10 cellular contexts compared by ENCODE assay signal in the genomic region with DNA sequence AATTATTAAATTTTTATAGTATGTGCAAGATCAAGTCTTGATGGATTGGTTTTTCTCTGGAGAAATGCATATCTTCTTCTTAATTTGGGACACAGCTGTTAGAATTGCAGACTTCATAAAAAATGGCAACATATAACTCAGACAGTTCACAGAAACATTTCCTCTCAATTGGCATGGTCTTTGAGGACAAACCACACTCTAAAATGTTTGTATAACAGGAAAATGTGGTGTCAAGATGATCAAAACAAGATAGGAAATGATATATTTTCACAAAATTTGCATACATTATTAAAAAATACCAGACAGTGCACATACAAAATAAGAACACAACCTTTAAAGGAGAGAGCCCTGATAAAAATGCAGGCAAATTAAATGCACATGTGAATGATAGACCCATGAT.
"Had no signal": no experiment of that assay in that cellular context is flagged by ENCODE, and none has a peak within 500 bp of the region (broad histone marks: within the 10 kb centered on the region; RNA-seq: fewer than 3 reads in every experiment).

No MANE protein-coding gene starts in this region.

- H3K27ac ChIP-seq: brain microvascular endothelial cell, parathyroid adenoma, SK-N-MC, testis had no signal

- H3K9me3 ChIP-seq: testis had no signal

- DNase-seq: activated gamma-delta T cell treated with Interleukin-2 at 50 U/mL for 16 hours; brain microvascular endothelial cell; glutamatergic neuron; retina; stimulated activated CD4-positive, alpha-beta T cell treated with anti-CD3 and anti-CD28 coated beads, Interleukin-4, amount 100 ng/mL, for 4 hours; stimulated activated naive CD8-positive, alpha-beta T cell treated with anti-CD3 and anti-CD28 coated beads, Interleukin-15, amount 100 ng/mL, for 72 hours; testis had no signal

- H3K4me1 ChIP-seq: parathyroid adenoma, testis had no signal

- H3K36me3 ChIP-seq: brain microvascular endothelial cell had no signal

- ATAC-seq: activated CD4-positive, CD25-positive, alpha-beta regulatory T cell treated with anti-CD3 and anti-CD28 coated beads, Interleukin-2, amount 50 U/mL, for 24 hours; stimulated activated naive CD8-positive, alpha-beta T cell treated with anti-CD3 and anti-CD28 coated beads, Interleukin-15, amount 100 ng/mL, for 72 hours had no signal

- H3K27me3 ChIP-seq: testis had no signal

- H3K4me3 ChIP-seq: SK-N-MC, testis had no signal

- H3K27me3 Mint-ChIP-seq: stimulated activated naive CD8-positive, alpha-beta T cell treated with anti-CD3 and anti-CD28 coated beads, Interleukin-15, amount 100 ng/mL, for 72 hours had no signal
